In genomic region chr7:142960955-142961512, GRCh38 we compare ENCODE assay signal across 1 cellular context.
TF ChIP-seq lines count a peak whose summit lies in the region.

No MANE protein-coding gene starts in this region.

TF ChIP-seq in H1, 55 proteins besides CTCF, POLR2A, EP300 and RAD21 (continued from another document):
- no peak for TF ChIP-seq EGR1 (IDR thresholded peaks at IDR 0.05; ENCODE audit: borderline replicate concordance, low read depth, low read length)
- TF ChIP-seq MAX (IDR thresholded peaks at IDR 0.05) = no peak
- TF ChIP-seq E2F6 (IDR thresholded peaks at IDR 0.05) = no peak
- no peak for TF ChIP-seq KDM1A (IDR thresholded peaks at IDR 0.05; ENCODE audit: borderline replicate concordance, low read length)
